Comparison of ENCODE assay signal across 14 cellular contexts in the genomic region with DNA sequence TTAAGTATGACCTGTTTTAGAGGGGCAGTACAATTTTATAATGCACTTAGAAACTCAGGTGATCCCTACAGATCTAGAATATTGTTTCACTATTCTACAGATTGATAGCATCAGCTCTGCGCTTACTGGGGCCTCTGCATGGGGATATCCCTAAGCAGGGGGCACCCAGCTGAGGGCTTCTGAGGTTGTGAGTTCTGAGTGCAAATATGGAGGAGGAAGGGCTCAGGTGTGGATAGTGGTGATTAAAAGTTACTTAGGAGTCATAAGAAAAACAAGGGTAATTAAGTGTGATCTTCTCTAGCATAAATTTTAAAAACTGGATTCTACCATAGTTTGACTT.
DNase-seq lines count a peak whose midpoint lies in the region; ATAC-seq and TF ChIP-seq lines count a peak whose summit lies in the region.
"Had no signal": no experiment of that assay in that cellular context is flagged by ENCODE, and none has a peak within 500 bp of the region (broad histone marks: within the 10 kb centered on the region; RNA-seq: fewer than 3 reads in every experiment).

No MANE protein-coding gene starts in this region.

- POLR2A ChIA-PET in HEK293T (lab: Yijun Ruan, JAX), result no interaction called here

- ATAC-seq in GM19372 (IDR thresholded peaks at IDR 0.05; ENCODE audit: low read depth, unreplicated experiment) (peak; percentile 46), HG02678 (IDR thresholded peaks at IDR 0.05; ENCODE audit: unreplicated experiment) (peak; percentile 44), HG03439 (IDR thresholded peaks at IDR 0.05; ENCODE audit: unreplicated experiment) (peak; percentile 40), left lobe of liver (no peak)
- ATAC-seq in natural killer cell treated with Interleukin-12 subunit alpha and Interleukin-12 subunit beta and Interleukin-15 and Interleukin-18, amount 100 ng/mL, for 72 hours, result no peak
- ATAC-seq: Panc1; stimulated activated naive CD8-positive, alpha-beta T cell treated with anti-CD3 and anti-CD28 coated beads, Interleukin-15, amount 100 ng/mL, for 72 hours had no signal

- H3K27me3 Mint-ChIP-seq in natural killer cell treated with Interleukin-12 subunit alpha and Interleukin-12 subunit beta and Interleukin-15 and Interleukin-18, amount 100 ng/mL, for 72 hours, result no peaks in the 10 kb centered on the region

- peak overlapping the region; percentile 62 for H3K4me3 Mint-ChIP-seq in natural killer cell treated with Interleukin-12 subunit alpha and Interleukin-12 subunit beta and Interleukin-15 and Interleukin-18, amount 100 ng/mL, for 72 hours
- H3K4me3 Mint-ChIP-seq: stimulated activated naive CD8-positive, alpha-beta T cell treated with anti-CD3 and anti-CD28 coated beads, Interleukin-15, amount 100 ng/mL, for 72 hours had no signal

- H3K27ac Mint-ChIP-seq in natural killer cell treated with Interleukin-12 subunit alpha and Interleukin-12 subunit beta and Interleukin-15 and Interleukin-18, amount 100 ng/mL, for 72 hours, result peak overlapping the region; percentile 16 to 48
- H3K27ac Mint-ChIP-seq: stimulated activated naive CD8-positive, alpha-beta T cell treated with anti-CD3 and anti-CD28 coated beads, Interleukin-15, amount 100 ng/mL, for 72 hours had no signal

- no peak for DNase-seq in natural killer cell treated with Interleukin-12 subunit alpha and Interleukin-12 subunit beta and Interleukin-15 and Interleukin-18, amount 100 ng/mL, for 72 hours (ENCODE audit: low spot score)
- DNase-seq in left lobe of liver (ENCODE audit: low spot score) (no peak), HEK293T (ENCODE audit: extremely low spot score) (no peak)
- DNase-seq in activated naive CD4-positive, alpha-beta T cell treated with anti-CD3 and anti-CD28 coated beads, Interleukin-2, amount 50 U/mL, for 16 hours, result no peak
- DNase-seq in activated T-cell treated with anti-CD3 and anti-CD28 coated beads, Interleukin-2, amount 50 U/mL, for 1 hour, result no peak
- DNase-seq: COR-L47; islet precursor cell; NCI-H1694; stimulated activated CD4-positive, alpha-beta T cell treated with anti-CD3 and anti-CD28 coated beads, Interleukin-1b, Interleukin-23, amount 100 ng/mL, for 48 hours; stimulated activated naive CD8-positive, alpha-beta T cell treated with anti-CD3 and anti-CD28 coated beads, Interleukin-15, amount 100 ng/mL, for 72 hours had no signal

- CTCF ChIA-PET in HEK293T (lab: Yijun Ruan, JAX), result no interaction called here

- H3K4me1 Mint-ChIP-seq in natural killer cell treated with Interleukin-12 subunit alpha and Interleukin-12 subunit beta and Interleukin-15 and Interleukin-18, amount 100 ng/mL, for 72 hours (ENCODE audit: low read depth in 2 of 2), result peaks cover 21 to 26% of the 10 kb centered on the region in 2 donors

- no peaks in the 10 kb centered on the region for H3K36me3 Mint-ChIP-seq in natural killer cell treated with Interleukin-12 subunit alpha and Interleukin-12 subunit beta and Interleukin-15 and Interleukin-18, amount 100 ng/mL, for 72 hours

- no peaks in the 10 kb centered on the region for H3K9me3 Mint-ChIP-seq in natural killer cell treated with Interleukin-12 subunit alpha and Interleukin-12 subunit beta and Interleukin-15 and Interleukin-18, amount 100 ng/mL, for 72 hours
- H3K9me3 Mint-ChIP-seq: stimulated activated naive CD8-positive, alpha-beta T cell treated with anti-CD3 and anti-CD28 coated beads, Interleukin-15, amount 100 ng/mL, for 72 hours had no signal

TF ChIP-seq in HEK293T, 16 proteins besides CTCF, POLR2A, EP300 and RAD21:
- no peak for TF ChIP-seq CTBP1 (IDR thresholded peaks at IDR 0.05; ENCODE audit: borderline replicate concordance)
- TF ChIP-seq ARNT (IDR thresholded peaks at IDR 0.05), result no peak
- TF ChIP-seq FOXM1 (IDR thresholded peaks at IDR 0.05; ENCODE audit: borderline replicate concordance), result no peak
- no peak for TF ChIP-seq LEF1 (IDR thresholded peaks at IDR 0.05; ENCODE audit: borderline replicate concordance)
- no peak for TF ChIP-seq ZNF384 (IDR thresholded peaks at IDR 0.05)
- no peak for TF ChIP-seq NFRKB (IDR thresholded peaks at IDR 0.05)
- no peak for TF ChIP-seq ELF4 (IDR thresholded peaks at IDR 0.05)

Comparison
In these comparisons a context has a peak if more than half of its experiments do, and no peak if none do; other contexts are left out.
1. ATAC-seq: peak in GM19372 (single experiment), HG02678 (single experiment) and HG03439 (single experiment); none in natural killer cell treated with Interleukin-12 subunit alpha and Interleukin-12 subunit beta and Interleukin-15 and Interleukin-18, amount 100 ng/mL, for 72 hours (0 of 2) and left lobe of liver (single experiment).